In genomic region chr3:71499477-71499876, GRCh38 we compare ENCODE assay signal across 18 cellular contexts.
"Had no signal": no experiment of that assay in that cellular context is flagged by ENCODE, and none has a peak within 500 bp of the region (broad histone marks: within the 10 kb centered on the region; RNA-seq: fewer than 3 reads in every experiment).

No MANE protein-coding gene starts in this region.

- ATAC-seq: activated CD4-positive, alpha-beta T cell treated with anti-CD3 and anti-CD28 coated beads for 36 hours; activated T-cell treated with anti-CD3 and anti-CD28 coated beads, Interleukin-2, amount 50 U/mL, for 4 hours; left ventricle myocardium superior; pancreas had no signal

- H3K27ac ChIP-seq: colonic mucosa, esophagus squamous epithelium, neural progenitor cell, pancreas, thyroid gland, vagina, VCaP had no signal

- H3K4me1 ChIP-seq: colonic mucosa had no signal

- H3K9me3 Mint-ChIP-seq: activated CD4-positive, alpha-beta memory T cell treated with anti-CD3 and anti-CD28 coated beads for 36 hours; activated T-cell treated with anti-CD3 and anti-CD28 coated beads, Interleukin-2, amount 50 U/mL, for 4 hours; neural progenitor cell had no signal

- H3K36me3 ChIP-seq: colonic mucosa, neural progenitor cell, pancreas, sigmoid colon, thyroid gland, vagina had no signal

- H3K27me3 ChIP-seq: colonic mucosa, esophagus squamous epithelium, neural progenitor cell, pancreas, sigmoid colon, thyroid gland, vagina had no signal

- H3K9ac ChIP-seq: neural progenitor cell had no signal

- H3K4me3 Mint-ChIP-seq: activated CD4-positive, alpha-beta memory T cell treated with anti-CD3 and anti-CD28 coated beads for 36 hours; activated CD4-positive, alpha-beta T cell treated with anti-CD3 and anti-CD28 coated beads for 36 hours; activated T-cell treated with anti-CD3 and anti-CD28 coated beads, Interleukin-2, amount 50 U/mL, for 4 hours; neural progenitor cell had no signal

- DNase-seq: activated CD4-positive, alpha-beta memory T cell treated with anti-CD3 and anti-CD28 coated beads for 36 hours; activated CD4-positive, alpha-beta T cell treated with anti-CD3 and anti-CD28 coated beads for 36 hours; activated effector memory CD4-positive, alpha-beta T cell treated with Interleukin-2 at 50 U/mL for 16 hours; activated T-cell treated with anti-CD3 and anti-CD28 coated beads, Interleukin-2, amount 50 U/mL, for 4 hours; amniotic stem cell; colonic mucosa; esophagus squamous epithelium; left ventricle myocardium superior; pancreas; sigmoid colon; stimulated activated CD4-positive, alpha-beta T cell treated with anti-CD3 and anti-CD28 coated beads, Interleukin-12 subunit alpha, Interleukin-12 subunit beta, amount 100 ng/mL, for 4 hours; stimulated activated CD4-positive, alpha-beta T cell treated with anti-CD3 and anti-CD28 coated beads, Interleukin-2, amount 100 ng/mL, for 24 hours; T-helper 1 cell; thyroid gland had no signal

- H3K9me3 ChIP-seq: colonic mucosa, esophagus squamous epithelium, pancreas, sigmoid colon, thyroid gland, vagina had no signal

- H3K4me3 ChIP-seq: colonic mucosa, esophagus squamous epithelium, neural progenitor cell, pancreas, sigmoid colon, thyroid gland, vagina had no signal

- H3K27me3 Mint-ChIP-seq: activated CD4-positive, alpha-beta memory T cell treated with anti-CD3 and anti-CD28 coated beads for 36 hours; activated CD4-positive, alpha-beta T cell treated with anti-CD3 and anti-CD28 coated beads for 36 hours; activated naive CD4-positive, alpha-beta T cell treated with anti-CD3 and anti-CD28 coated beads, Interleukin-2, amount 50 U/mL, for 24 hours had no signal

- H3K27ac Mint-ChIP-seq: activated CD4-positive, alpha-beta memory T cell treated with anti-CD3 and anti-CD28 coated beads for 36 hours; activated CD4-positive, alpha-beta T cell treated with anti-CD3 and anti-CD28 coated beads for 36 hours; neural progenitor cell had no signal
